5 cellular contexts compared by ENCODE assay signal in the genomic region with DNA sequence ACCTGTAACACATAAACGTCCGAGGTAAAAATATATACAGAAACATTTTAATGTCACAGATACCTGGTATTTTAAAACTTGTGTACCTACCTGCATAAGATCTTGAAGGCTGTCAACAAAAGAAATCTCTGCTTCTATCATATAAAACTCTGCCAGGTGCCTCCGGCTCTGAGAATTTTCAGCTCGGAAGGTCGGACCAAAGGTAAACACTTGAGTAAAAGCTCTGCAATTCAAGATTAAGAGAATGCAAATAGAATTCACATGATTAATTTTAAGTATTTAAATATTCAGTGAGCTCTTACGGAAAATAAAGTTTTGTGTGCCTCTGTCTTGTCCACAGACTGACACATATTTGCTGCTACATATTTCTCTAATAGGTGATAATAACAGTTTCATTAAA.
"Had no signal": no experiment of that assay in that cellular context is flagged by ENCODE, and none has a peak within 500 bp of the region (broad histone marks: within the 10 kb centered on the region; RNA-seq: fewer than 3 reads in every experiment).

No MANE protein-coding gene starts in this region.

- H3K4me2 ChIP-seq: GM23338 had no signal

- DNase-seq: H9, HCEC 1CT, IMR-90 had no signal

- H3K4me3 ChIP-seq: GM23338, K562 had no signal

- ATAC-seq: GM23338, K562 had no signal
